Comparison of ENCODE assay signal across 25 cellular contexts in genomic region chr5:97943036-97943435, GRCh38.
"Had no signal": no experiment of that assay in that cellular context is flagged by ENCODE, and none has a peak within 500 bp of the region (broad histone marks: within the 10 kb centered on the region; RNA-seq: fewer than 3 reads in every experiment).

No MANE protein-coding gene starts in this region.

- ATAC-seq: activated CD4-positive, alpha-beta T cell treated with anti-CD3 and anti-CD28 coated beads for 36 hours; activated CD8-positive, alpha-beta memory T cell treated with anti-CD3 and anti-CD28 coated beads, Interleukin-2, amount 10 ng/mL, durations not matched to agents 7 days and 5 days; activated CD8-positive, alpha-beta T cell treated with anti-CD3 and anti-CD28 coated beads, Interleukin-2, amount 10 ng/mL, durations not matched to agents 7 days and 5 days; activated naive CD8-positive, alpha-beta T cell treated with anti-CD3 and anti-CD28 coated beads, Interleukin-2, amount 50 U/mL, for 24 hours; activated T-helper 17 cell treated with anti-CD3 and anti-CD28 coated beads, Interleukin-2, amount 50 U/mL, for 72 hours; body of pancreas had no signal

- DNase-seq: activated CD4-positive, alpha-beta memory T cell treated with anti-CD3 and anti-CD28 coated beads for 36 hours; activated CD4-positive, alpha-beta T cell treated with anti-CD3 and anti-CD28 coated beads for 36 hours; activated CD4-positive, alpha-beta T cell treated with anti-CD3 and anti-CD28 coated beads, Interleukin-2, amount 10 ng/mL, durations not matched to agents 24 days and 14 days; activated CD4-positive, CD25-positive, alpha-beta regulatory T cell; activated CD4-positive, CD25-positive, alpha-beta regulatory T cell treated with anti-CD3 and anti-CD28 coated beads, Interleukin-2, amount 50 U/mL, for 72 hours; activated CD8-positive, alpha-beta memory T cell treated with anti-CD3 and anti-CD28 coated beads, Interleukin-2, amount 10 ng/mL, durations not matched to agents 7 days and 5 days; activated CD8-positive, alpha-beta memory T cell treated with anti-CD3 and anti-CD28 coated beads, Interleukin-2, amount 50 U/mL, for 4 hours; activated CD8-positive, alpha-beta T cell treated with anti-CD3 and anti-CD28 coated beads, Interleukin-2, amount 10 ng/mL, durations not matched to agents 7 days and 5 days; activated effector memory CD4-positive, alpha-beta T cell treated with Interleukin-2 at 50 U/mL for 16 hours; activated naive CD4-positive, alpha-beta T cell treated with anti-CD3 and anti-CD28 coated beads for 36 hours; activated naive CD8-positive, alpha-beta T cell treated with anti-CD3 and anti-CD28 coated beads for 36 hours; activated naive CD8-positive, alpha-beta T cell treated with anti-CD3 and anti-CD28 coated beads, Interleukin-2, amount 50 U/mL, for 24 hours; activated T-cell treated with anti-CD3 and anti-CD28 coated beads, Interleukin-2, amount 50 U/mL, for 1 hour; adrenal gland; amygdala; aorta; body of pancreas; central memory CD4-positive, alpha-beta T cell; cerebellar nuclear complex; colonic mucosa; effector CD8-positive, alpha-beta T cell; foreskin melanocyte; head of caudate nucleus; T-helper 2 cell had no signal
